In the genomic region with DNA sequence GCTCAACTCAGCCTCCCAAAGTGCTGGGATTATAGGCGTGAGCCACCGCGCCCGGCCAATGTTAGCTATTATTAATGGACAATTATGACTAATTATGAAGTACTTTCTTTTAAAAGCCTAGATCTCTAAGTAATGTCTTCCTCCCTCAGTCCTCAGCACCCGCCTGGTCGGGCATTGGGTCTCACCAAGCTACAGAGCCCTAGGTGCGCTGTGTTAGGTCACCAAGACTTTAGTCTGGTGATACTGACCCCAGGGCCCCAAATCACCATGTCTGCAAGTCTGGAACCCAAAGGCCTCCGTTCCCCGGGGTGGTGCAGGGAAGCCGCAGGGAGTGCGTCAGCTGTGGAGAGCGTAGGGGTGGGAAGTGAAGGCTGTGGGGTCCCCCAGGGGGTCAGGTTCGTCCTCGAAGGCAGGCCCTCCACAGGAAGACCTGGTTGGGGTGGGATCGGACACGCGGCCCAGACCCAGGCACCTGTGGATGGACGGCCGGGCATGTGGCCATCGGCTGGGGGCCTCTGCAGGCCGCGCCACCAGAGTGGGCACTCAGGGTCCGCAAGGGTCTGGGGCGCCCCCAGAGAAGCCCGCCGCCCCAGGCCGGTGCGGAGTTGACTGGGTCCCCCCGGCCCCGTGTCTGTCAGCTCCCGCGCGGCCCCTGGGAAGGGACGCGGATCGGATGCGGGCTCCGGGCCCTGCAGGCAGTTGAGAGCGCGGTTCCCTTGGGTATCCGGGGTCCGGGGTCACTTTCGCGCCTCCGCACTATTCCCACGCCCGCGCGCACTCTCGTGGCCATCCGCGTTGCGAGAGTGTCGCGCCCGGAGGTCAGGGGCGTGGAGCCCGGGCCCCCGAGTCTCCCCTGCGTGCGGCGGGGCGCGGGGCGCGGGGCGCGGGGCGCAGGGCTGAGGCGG, we compare ENCODE assay signal across 8 cellular contexts. TPM values are rescaled to one million over a fixed set of nuclear protein-coding genes. Genes with fewer than 3 reads are reported as not detected.
DNase-seq lines count a peak whose midpoint lies in the region; ATAC-seq and TF ChIP-seq lines count a peak whose summit lies in the region.

No MANE protein-coding gene starts in this region.

- ATAC-seq in GM18870 (IDR thresholded peaks at IDR 0.05; ENCODE audit: unreplicated experiment): no peak

- H3K4me3 Mint-ChIP-seq in neural crest cell: peak overlapping the region; percentile 91

- peaks cover 31% of the 10 kb centered on the region for H3K4me1 ChIP-seq in OCI-LY3 (ENCODE audit: low read length)

- H3K9me3 Mint-ChIP-seq in neural crest cell: no peaks in the 10 kb centered on the region

- no peaks in the 10 kb centered on the region for H3K9me3 ChIP-seq in OCI-LY3 (ENCODE audit: insufficient read depth, low read length)

- H3K27ac Mint-ChIP-seq in neural crest cell (ENCODE audit: unreplicated experiment): no peak overlapping the region

- peak overlapping the region; percentile 72 for H3K9ac ChIP-seq in OCI-LY3 (ENCODE audit: low read length)

- H4K20me1 ChIP-seq in OCI-LY3 (ENCODE audit: insufficient read depth, low read length): peaks cover 29% of the 10 kb centered on the region

- peaks cover 19% of the 10 kb centered on the region for H3K27me3 ChIP-seq in OCI-LY3 (ENCODE audit: low read depth, low read length)

- H3K36me3 ChIP-seq in OCI-LY3 (replicated peaks; ENCODE audit: low read depth, low read length): no peaks in the 10 kb centered on the region

- H3K27ac ChIP-seq in C4-2B: peak overlapping the region; percentile 99
- H3K27ac ChIP-seq in OCI-LY3 (ENCODE audit: low read length): peak overlapping the region; percentile 35; the same call in 1 of the 2 replicates

- H3K36me3 Mint-ChIP-seq in neural crest cell (ENCODE audit: low read depth): no peaks in the 10 kb centered on the region

- peak overlapping the region; percentile 86 for H3K4me2 ChIP-seq in OCI-LY3 (ENCODE audit: low read length)

- H3K79me2 ChIP-seq in OCI-LY3 (ENCODE audit: low read length): peaks cover 33% of the 10 kb centered on the region

- peak overlapping the region; percentile 95 for H3K4me3 ChIP-seq in OCI-LY3 (ENCODE audit: low read length)
- peak overlapping the region; percentile 84 for H3K4me3 ChIP-seq in epithelial cell of proximal tubule (ENCODE audit: low read depth, low read length)

- H3K4me1 Mint-ChIP-seq in neural crest cell: peaks cover 5% of the 10 kb centered on the region

- DNase-seq in epithelial cell of proximal tubule (ENCODE audit: low read depth) (no peak), neural crest cell (ENCODE audit: low read depth, low spot score) (no peak), NCI-H82 treated with DMSO at 0.1 percent for 48 hours (lab: John Stamatoyannopoulos, UW; ENCODE audit: unreplicated experiment) (no peak)
- DNase-seq in activated CD4-positive, CD25-positive, alpha-beta regulatory T cell treated with anti-CD3 and anti-CD28 coated beads, Interleukin-2, amount 50 U/mL, for 72 hours: no peak
- no peak for DNase-seq in effector CD8-positive, alpha-beta T cell (lab: John Stamatoyannopoulos, UW)

- H2AFZ ChIP-seq in OCI-LY3 (ENCODE audit: low read depth, low read length): peak overlapping the region; percentile 45; the same call in 1 of the 2 replicates

- TF ChIP-seq CTCF in C4-2B (conservative IDR thresholded peaks at IDR 0.05) (no peak), OCI-LY3 (IDR thresholded peaks at IDR 0.05; ENCODE audit: low read depth, low read length) (no peak), epithelial cell of proximal tubule (conservative IDR thresholded peaks at IDR 0.05; ENCODE audit: low read depth, low read length) (no peak), neural crest cell (conservative IDR thresholded peaks at IDR 0.05) (no peak)

- H3K27me3 Mint-ChIP-seq in neural crest cell (ENCODE audit: low read depth): peaks cover 12% of the 10 kb centered on the region

RNA-seq across cellular contexts. Expression of gene PDXK, which starts 0.7 kb away (rescaled TPM):
- total RNA-seq in epithelial cell of proximal tubule: 121 and 130 TPM in 2 replicates
- total RNA-seq in neural crest cell: 59.3 and 67.3 TPM in 2 replicates

RNA-seq across cellular contexts. Expression of gene CSTB, which starts 57.9 kb away (rescaled TPM):
- total RNA-seq in epithelial cell of proximal tubule (11.0 and 20.1 TPM in 2 replicates), neural crest cell (37.1 and 40.9 TPM in 2 replicates)

RNA-seq across cellular contexts. Expression of gene RRP1B, which starts 58.9 kb away (rescaled TPM):
- total RNA-seq in epithelial cell of proximal tubule (37.6 and 49.2 TPM in 2 replicates), neural crest cell (68.8 and 70.4 TPM in 2 replicates)

RNA-seq across cellular contexts. Expression of gene HSF2BP, which starts 58.9 kb away (rescaled TPM):
- total RNA-seq in epithelial cell of proximal tubule (0.12 and 0.72 TPM in 2 replicates), neural crest cell (2.3 and 2.5 TPM in 2 replicates)
